In genomic region chr17:1644493-1645206, GRCh38 we compare ENCODE assay signal across 8 cellular contexts. TPM values are rescaled to one million over a fixed set of nuclear protein-coding genes. Genes with fewer than 3 reads are reported as not detected.
DNase-seq lines count a peak whose midpoint lies in the region; ATAC-seq lines count a peak whose summit lies in the region.

No MANE protein-coding gene starts in this region.

- no peaks in the 10 kb centered on the region for H3K27me3 ChIP-seq in right cardiac atrium (ENCODE audit: control insufficient read depth, insufficient read depth)

- no peaks in the 10 kb centered on the region for H3K27me3 Mint-ChIP-seq in activated T-cell treated with anti-CD3 and anti-CD28 coated beads, Interleukin-2, amount 50 U/mL, for 24 hours
- no peaks in the 10 kb centered on the region for H3K27me3 Mint-ChIP-seq in stimulated activated naive B cell treated with anti-CD40 and anti-IgM and Interleukin-4, amounts not matched to agents 10 μg/mL and 1 μg/mL and 100 μg/mL, for 72 hours

- peak overlapping the region; percentile 69 for H3K27ac ChIP-seq in right cardiac atrium (ENCODE audit: low read length)

- H3K27ac Mint-ChIP-seq in activated T-cell treated with anti-CD3 and anti-CD28 coated beads, Interleukin-2, amount 50 U/mL, for 24 hours: peak overlapping the region; percentile 92
- peak overlapping the region; percentile 99 for H3K27ac Mint-ChIP-seq in stimulated activated naive B cell treated with anti-CD40 and anti-IgM and Interleukin-4, amounts not matched to agents 10 μg/mL and 1 μg/mL and 100 μg/mL, for 72 hours

- H3K4me1 ChIP-seq in right cardiac atrium (ENCODE audit: control insufficient read depth, insufficient read depth, low read length): peaks cover 3% of the 10 kb centered on the region

- ATAC-seq in right cardiac atrium: no peak
- peak; percentile 44 to 51 for ATAC-seq in stimulated activated naive B cell treated with anti-CD40 and anti-IgM and Interleukin-4, amounts not matched to agents 10 μg/mL and 1 μg/mL and 100 μg/mL, for 72 hours (replicated peaks)
- ATAC-seq in GM19023 (IDR thresholded peaks at IDR 0.05; ENCODE audit: unreplicated experiment): no peak

- H3K9me3 ChIP-seq in right cardiac atrium (ENCODE audit: control insufficient read depth, low read length): no peaks in the 10 kb centered on the region

- peak overlapping the region; percentile 34 for H3K4me3 ChIP-seq in right cardiac atrium (ENCODE audit: low read length)

- intact Hi-C loops in right cardiac atrium (cut with DNase I): loop anchor here in 3 of 4 donors (5.0 kb wide), 2 partner anchors 62 to 67 kb away; no protein-coding TSS in a partner anchor

- WGBS in right cardiac atrium: 62% methylated on average over 15 of the region's 15 CpGs

- DNase-seq in activated T-cell treated with anti-CD3 and anti-CD28 coated beads, Interleukin-2, amount 50 U/mL, for 24 hours: peak; percentile 52
- no peak for DNase-seq in activated T-cell treated with anti-CD3 and anti-CD28 coated beads for 4 hours
- DNase-seq in activated CD4-positive, alpha-beta T cell treated with anti-CD3 and anti-CD28 coated beads, Interleukin-2, amount 50 U/mL, for 48 hours: peak; percentile 44 to 62
- peak in 2 of 3 donors; percentile 59 to 68 for DNase-seq in right cardiac atrium
- DNase-seq in stimulated activated naive B cell treated with anti-CD40 and anti-IgM and Interleukin-4, amounts not matched to agents 10 μg/mL and 1 μg/mL and 100 μg/mL, for 72 hours: peak; percentile 74
- DNase-seq in NCI-H748 treated with DMSO at 0.1 percent for 48 hours (lab: John Stamatoyannopoulos, UW): no peak
- no peak for DNase-seq in NCI-H2227 treated with DMSO at 0.1 percent for 48 hours (lab: John Stamatoyannopoulos, UW)

- H3K36me3 Mint-ChIP-seq in activated T-cell treated with anti-CD3 and anti-CD28 coated beads, Interleukin-2, amount 50 U/mL, for 24 hours (ENCODE audit: low read depth): no peaks in the 10 kb centered on the region
- peaks cover 18 to 47% of the 10 kb centered on the region in 2 donors for H3K36me3 Mint-ChIP-seq in stimulated activated naive B cell treated with anti-CD40 and anti-IgM and Interleukin-4, amounts not matched to agents 10 μg/mL and 1 μg/mL and 100 μg/mL, for 72 hours

- H3K4me3 Mint-ChIP-seq in activated T-cell treated with anti-CD3 and anti-CD28 coated beads, Interleukin-2, amount 50 U/mL, for 24 hours: peak overlapping the region; percentile 75
- H3K4me3 Mint-ChIP-seq in stimulated activated naive B cell treated with anti-CD40 and anti-IgM and Interleukin-4, amounts not matched to agents 10 μg/mL and 1 μg/mL and 100 μg/mL, for 72 hours: peak overlapping the region; percentile 93 to 96

- no peaks in the 10 kb centered on the region for H3K9me3 Mint-ChIP-seq in activated T-cell treated with anti-CD3 and anti-CD28 coated beads, Interleukin-2, amount 50 U/mL, for 24 hours
- no peaks in the 10 kb centered on the region for H3K9me3 Mint-ChIP-seq in stimulated activated naive B cell treated with anti-CD40 and anti-IgM and Interleukin-4, amounts not matched to agents 10 μg/mL and 1 μg/mL and 100 μg/mL, for 72 hours

- peaks cover 33% of the 10 kb centered on the region for H3K4me1 Mint-ChIP-seq in activated T-cell treated with anti-CD3 and anti-CD28 coated beads, Interleukin-2, amount 50 U/mL, for 24 hours (ENCODE audit: low read depth)
- peaks cover 27 to 48% of the 10 kb centered on the region in 2 donors for H3K4me1 Mint-ChIP-seq in stimulated activated naive B cell treated with anti-CD40 and anti-IgM and Interleukin-4, amounts not matched to agents 10 μg/mL and 1 μg/mL and 100 μg/mL, for 72 hours

RNA-seq across cellular contexts. Expression of gene SCARF1, which starts 0.9 kb away (rescaled TPM):
- total RNA-seq in right cardiac atrium: 10 to 100 TPM in 3 of 4 donors, 1 to 10 TPM in 1; 9.9 to 15.6 (median 13.9) TPM
- polyA plus RNA-seq in right cardiac atrium: 7.7 TPM

RNA-seq across cellular contexts. Expression of gene RILP, which starts 5.0 kb away (rescaled TPM):
- 10 to 100 TPM; 31.0 to 54.4 (median 48.1) TPM for total RNA-seq in right cardiac atrium
- polyA plus RNA-seq in right cardiac atrium: 75.1 TPM

RNA-seq across cellular contexts. Expression of gene SLC43A2, which starts 16.0 kb away (rescaled TPM):
- 1 to 10 TPM; 4.2 to 6.7 (median 5.6) TPM for total RNA-seq in right cardiac atrium
- polyA plus RNA-seq in right cardiac atrium: 3.4 TPM

RNA-seq across cellular contexts. Expression of gene PRPF8, which starts 40.0 kb away (rescaled TPM):
- total RNA-seq in right cardiac atrium: 100 to 1,000 TPM; 134 to 187 (median 152) TPM
- polyA plus RNA-seq in right cardiac atrium: 72.1 TPM

Comparison
In these comparisons a context has a peak if more than half of its experiments do, and no peak if none do; other contexts are left out.
1. DNase-seq: peak in activated T-cell treated with anti-CD3 and anti-CD28 coated beads, Interleukin-2, amount 50 U/mL, for 24 hours (single experiment), activated CD4-positive, alpha-beta T cell treated with anti-CD3 and anti-CD28 coated beads, Interleukin-2, amount 50 U/mL, for 48 hours (2 of 2), right cardiac atrium (2 of 3) and stimulated activated naive B cell treated with anti-CD40 and anti-IgM and Interleukin-4, amounts not matched to agents 10 μg/mL and 1 μg/mL and 100 μg/mL, for 72 hours (single experiment); none in activated T-cell treated with anti-CD3 and anti-CD28 coated beads for 4 hours (single experiment), NCI-H748 treated with DMSO at 0.1 percent for 48 hours (single experiment) and NCI-H2227 treated with DMSO at 0.1 percent for 48 hours (single experiment).
2. ATAC-seq: peak in stimulated activated naive B cell treated with anti-CD40 and anti-IgM and Interleukin-4, amounts not matched to agents 10 μg/mL and 1 μg/mL and 100 μg/mL, for 72 hours (2 of 2); none in right cardiac atrium (0 of 2) and GM19023 (single experiment).